Comparison of ENCODE assay signal across 15 cellular contexts in genomic region chr2:24871852-24872323, GRCh38. TPM values are rescaled to one million over a fixed set of nuclear protein-coding genes. Genes with fewer than 3 reads are reported as not detected.
DNase-seq lines count a peak whose midpoint lies in the region; ATAC-seq and TF ChIP-seq lines count a peak whose summit lies in the region.
"Had no signal": no experiment of that assay in that cellular context is flagged by ENCODE, and none has a peak within 500 bp of the region (broad histone marks: within the 10 kb centered on the region; RNA-seq: fewer than 3 reads in every experiment).

No MANE protein-coding gene starts in this region.

- H3K4me1 ChIP-seq in breast epithelium (no peaks in the 10 kb centered on the region), left ventricle myocardium inferior (peaks cover 36% of the 10 kb centered on the region)

- H3K4me3 Mint-ChIP-seq in activated naive CD8-positive, alpha-beta T cell treated with anti-CD3 and anti-CD28 coated beads, Interleukin-2, amount 50 U/mL, for 24 hours: no peak overlapping the region
- H3K4me3 Mint-ChIP-seq: activated CD4-positive, alpha-beta T cell treated with anti-CD3 and anti-CD28 coated beads, Interleukin-2, amount 10 ng/mL, durations not matched to agents 24 days and 14 days; activated T-helper 1 cell treated with anti-CD3 and anti-CD28 coated beads, Interleukin-12 subunit alpha, Interleukin-12 subunit beta, Interleukin-2, Interleukin-4 antibody, amounts not matched to agents 30 ng/mL and 10 ng/mL and 1 ng/mL, durations not matched to agents 14 hours and 24 hours and 36 hours; T-helper 17 cell had no signal

- TF ChIP-seq POLR2A in breast epithelium (IDR thresholded peaks at IDR 0.05): no peak

- no peaks in the 10 kb centered on the region for H3K36me3 ChIP-seq in breast epithelium
- H3K36me3 ChIP-seq in left ventricle myocardium inferior: no peaks in the 10 kb centered on the region
- H3K36me3 ChIP-seq: thyroid gland had no signal

- H3K27ac ChIP-seq in breast epithelium: peak overlapping the region; percentile 67 to 94
- peak overlapping the region; percentile 75 for H3K27ac ChIP-seq in left ventricle myocardium inferior (replicated peaks)

- no peaks in the 10 kb centered on the region for H3K27me3 Mint-ChIP-seq in activated naive CD8-positive, alpha-beta T cell treated with anti-CD3 and anti-CD28 coated beads, Interleukin-2, amount 50 U/mL, for 24 hours
- H3K27me3 Mint-ChIP-seq: activated CD4-positive, alpha-beta T cell treated with anti-CD3 and anti-CD28 coated beads, Interleukin-2, amount 10 ng/mL, durations not matched to agents 24 days and 14 days; T-helper 17 cell had no signal

- peak; percentile 80 for DNase-seq in G401 (ENCODE audit: low spot score)
- DNase-seq in breast epithelium (ENCODE audit: low spot score in 2 of 2): peak in 1 of 2 donors; percentile 46
- peak; percentile 38 for DNase-seq in left ventricle myocardium inferior
- DNase-seq in pons (ENCODE audit: low spot score): peak; percentile 43
- DNase-seq in activated T-cell treated with anti-CD3 and anti-CD28 coated beads for 4 hours: no peak
- DNase-seq in NCI-H1105 treated with DMSO at 0.1 percent for 48 hours (lab: John Stamatoyannopoulos, UW): no peak
- no peak for DNase-seq in NCI-H1417 treated with DMSO at 0.1 percent for 48 hours (lab: John Stamatoyannopoulos, UW)
- DNase-seq in activated naive CD8-positive, alpha-beta T cell treated with anti-CD3 and anti-CD28 coated beads, Interleukin-2, amount 50 U/mL, for 24 hours: no peak
- DNase-seq: activated CD4-positive, alpha-beta T cell treated with anti-CD3 and anti-CD28 coated beads, Interleukin-2, amount 10 ng/mL, durations not matched to agents 24 days and 14 days; COR-L47; NCI-H1436; NCI-H748 treated with DMSO at 0.1 percent for 48 hours; T-helper 17 cell; thyroid gland had no signal

- H3K4me1 Mint-ChIP-seq in activated naive CD8-positive, alpha-beta T cell treated with anti-CD3 and anti-CD28 coated beads, Interleukin-2, amount 50 U/mL, for 24 hours: no peaks in the 10 kb centered on the region
- H3K4me1 Mint-ChIP-seq: activated CD4-positive, alpha-beta T cell treated with anti-CD3 and anti-CD28 coated beads, Interleukin-2, amount 10 ng/mL, durations not matched to agents 24 days and 14 days had no signal

- H3K9me3 ChIP-seq in breast epithelium (no peaks in the 10 kb centered on the region), left ventricle myocardium inferior (replicated peaks) (no peaks in the 10 kb centered on the region)
- H3K9me3 ChIP-seq: thyroid gland had no signal

- peaks cover 15% of the 10 kb centered on the region for H3K36me3 Mint-ChIP-seq in activated naive CD8-positive, alpha-beta T cell treated with anti-CD3 and anti-CD28 coated beads, Interleukin-2, amount 50 U/mL, for 24 hours (ENCODE audit: low read depth)

- no peak overlapping the region for H3K27ac Mint-ChIP-seq in activated naive CD8-positive, alpha-beta T cell treated with anti-CD3 and anti-CD28 coated beads, Interleukin-2, amount 50 U/mL, for 24 hours
- H3K27ac Mint-ChIP-seq: activated CD4-positive, alpha-beta T cell treated with anti-CD3 and anti-CD28 coated beads, Interleukin-2, amount 10 ng/mL, durations not matched to agents 24 days and 14 days; activated T-helper 1 cell treated with anti-CD3 and anti-CD28 coated beads, Interleukin-12 subunit alpha, Interleukin-12 subunit beta, Interleukin-2, Interleukin-4 antibody, amounts not matched to agents 30 ng/mL and 10 ng/mL and 1 ng/mL, durations not matched to agents 14 hours and 24 hours and 36 hours; T-helper 17 cell had no signal

- H3K27me3 ChIP-seq in breast epithelium: no peaks in the 10 kb centered on the region
- no peaks in the 10 kb centered on the region for H3K27me3 ChIP-seq in left ventricle myocardium inferior (ENCODE audit: low read depth)
- H3K27me3 ChIP-seq: thyroid gland had no signal

- H3K4me3 ChIP-seq in breast epithelium: no peak overlapping the region
- no peak overlapping the region for H3K4me3 ChIP-seq in left ventricle myocardium inferior
- H3K4me3 ChIP-seq: thyroid gland had no signal

- no peaks in the 10 kb centered on the region for H3K9me3 Mint-ChIP-seq in activated naive CD8-positive, alpha-beta T cell treated with anti-CD3 and anti-CD28 coated beads, Interleukin-2, amount 50 U/mL, for 24 hours
- H3K9me3 Mint-ChIP-seq: activated CD4-positive, alpha-beta T cell treated with anti-CD3 and anti-CD28 coated beads, Interleukin-2, amount 10 ng/mL, durations not matched to agents 24 days and 14 days; activated T-helper 1 cell treated with anti-CD3 and anti-CD28 coated beads, Interleukin-12 subunit alpha, Interleukin-12 subunit beta, Interleukin-2, Interleukin-4 antibody, amounts not matched to agents 30 ng/mL and 10 ng/mL and 1 ng/mL, durations not matched to agents 14 hours and 24 hours and 36 hours had no signal

- intact Hi-C loops in breast epithelium (cut with DNase I; ENCODE audit: low total_unique reads) (no loop called here), left ventricle myocardium inferior (cut with micrococcal nuclease) (no loop called here)

- in situ Hi-C loops in G401 (cut with HindIII; ENCODE audit: low sequenced_read_pairs): no loop called here

- no peak for ATAC-seq in activated naive CD8-positive, alpha-beta T cell treated with anti-CD3 and anti-CD28 coated beads, Interleukin-2, amount 50 U/mL, for 24 hours
- ATAC-seq: T-helper 17 cell had no signal

- TF ChIP-seq CTCF in breast epithelium (IDR thresholded peaks at IDR 0.05) (no peak), left ventricle myocardium inferior (IDR thresholded peaks at IDR 0.05; ENCODE audit: borderline replicate concordance) (no peak)

RNA-seq across cellular contexts. Expression of gene ADCY3, which starts 48.1 kb away (rescaled TPM):
- total RNA-seq in G401 (2014; rRNA removed; shearing (Covaris generic)): 20.4 and 22.3 TPM in 2 replicates
- total RNA-seq in breast epithelium: 10 to 100 TPM; 29.3 to 89.1 (median 56.1) TPM
- total RNA-seq in left ventricle myocardium inferior: 12.8 TPM

Comparison
In these comparisons a context has a peak if more than half of its experiments do, and no peak if none do; other contexts are left out.
1. DNase-seq: peak in G401 (single experiment), left ventricle myocardium inferior (single experiment) and pons (single experiment); none in activated T-cell treated with anti-CD3 and anti-CD28 coated beads for 4 hours (single experiment), NCI-H1105 treated with DMSO at 0.1 percent for 48 hours (single experiment), NCI-H1417 treated with DMSO at 0.1 percent for 48 hours (single experiment) and activated naive CD8-positive, alpha-beta T cell treated with anti-CD3 and anti-CD28 coated beads, Interleukin-2, amount 50 U/mL, for 24 hours (single experiment).